In the genomic region with DNA sequence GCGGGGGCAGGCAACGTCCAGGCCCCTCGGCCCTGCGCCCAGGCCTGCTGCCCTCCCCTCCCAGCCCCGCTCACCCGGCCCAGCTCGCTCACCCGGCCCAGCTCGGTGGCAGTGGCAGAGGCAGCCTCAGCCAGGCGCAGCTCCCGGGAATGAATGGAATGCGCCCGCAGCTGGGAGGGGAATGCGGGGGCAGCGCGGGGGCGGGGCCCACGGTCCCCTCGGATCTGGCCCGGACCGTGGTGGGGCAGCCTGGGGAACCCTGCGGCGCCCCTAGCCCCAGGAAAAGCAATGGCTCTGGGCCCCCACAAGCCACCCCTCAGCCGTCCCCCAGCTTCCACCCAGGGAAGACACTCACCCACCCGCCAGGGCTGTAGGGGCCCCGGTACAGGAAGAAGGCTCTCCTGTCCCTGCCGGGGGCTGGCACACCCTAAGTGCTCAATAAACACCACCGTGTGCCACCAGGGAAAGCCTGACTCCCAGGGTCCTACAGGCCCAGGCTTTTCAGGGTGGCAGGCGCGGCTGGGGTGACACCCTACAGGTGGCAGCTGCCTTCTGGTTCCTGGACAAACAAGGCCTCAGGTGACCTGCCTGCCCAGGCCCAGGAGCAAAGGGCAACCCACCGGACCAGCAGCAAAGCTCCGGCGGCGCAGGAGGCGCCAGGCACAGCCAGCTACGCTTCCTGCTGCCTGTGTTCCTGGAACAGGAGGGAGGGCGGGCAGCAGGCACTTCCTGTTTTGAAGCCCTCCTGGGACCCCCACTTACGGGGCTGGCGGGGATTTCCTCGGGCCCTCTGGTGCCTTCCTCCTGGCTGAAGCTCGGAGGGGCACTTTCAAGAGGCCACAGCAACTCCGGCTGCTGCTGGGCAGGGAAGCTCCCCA, we compare ENCODE assay signal across 9 cellular contexts. TPM values are rescaled to one million over a fixed set of nuclear protein-coding genes. Genes with fewer than 3 reads are reported as not detected.
DNase-seq lines count a peak whose midpoint lies in the region; TF ChIP-seq lines count a peak whose summit lies in the region.
"Had no signal": no experiment of that assay in that cellular context is flagged by ENCODE, and none has a peak within 500 bp of the region (broad histone marks: within the 10 kb centered on the region; RNA-seq: fewer than 3 reads in every experiment).

No MANE protein-coding gene starts in this region.

- peaks cover 100% of the 10 kb centered on the region for H4K20me1 ChIP-seq in smooth muscle cell (ENCODE audit: low read depth)

- H3K4me2 ChIP-seq in smooth muscle cell = peak overlapping the region; percentile 84

- no peaks in the 10 kb centered on the region for H3K27me3 ChIP-seq in ascending aorta
- no peaks in the 10 kb centered on the region for H3K27me3 ChIP-seq in iPS-18a (ENCODE audit: control insufficient read depth, insufficient read depth, low read length)
- H3K27me3 ChIP-seq in smooth muscle cell (ENCODE audit: low read depth) = no peaks in the 10 kb centered on the region

- intact Hi-C loops in ascending aorta (cut with DNase I) = loop anchor here (1.0 kb wide), 2 partner anchors 12 to 34 kb away; partner anchors contain the start of gene DENND6B

- H3K4me1 ChIP-seq in ascending aorta = peaks cover 9 to 38% of the 10 kb centered on the region in 2 donors
- peaks cover 18% of the 10 kb centered on the region for H3K4me1 ChIP-seq in iPS-18a (ENCODE audit: control insufficient read depth, low read depth, low read length)
- peaks cover 21% of the 10 kb centered on the region for H3K4me1 ChIP-seq in smooth muscle cell (ENCODE audit: low read depth)

- TF ChIP-seq CTCF in ascending aorta (IDR thresholded peaks at IDR 0.05) = no peak
- no peak for TF ChIP-seq CTCF in smooth muscle cell (IDR thresholded peaks at IDR 0.05; ENCODE audit: borderline replicate concordance, insufficient read depth, poor library complexity, severe bottlenecking)

- H3K79me2 ChIP-seq in smooth muscle cell (ENCODE audit: low read depth) = peaks cover 98% of the 10 kb centered on the region

- H3K9ac ChIP-seq in iPS-18a (ENCODE audit: low read length) (peak overlapping the region; percentile 39), smooth muscle cell (ENCODE audit: low read depth) (peak overlapping the region; percentile 45)

- H3K4me3 ChIP-seq in ascending aorta = peak overlapping the region; percentile 45 to 57
- peak overlapping the region; percentile 45 for H3K4me3 ChIP-seq in iPS-18a (ENCODE audit: low read length)
- H3K4me3 ChIP-seq in smooth muscle cell = peak overlapping the region; percentile 29

- no peaks in the 10 kb centered on the region for H3K9me3 ChIP-seq in ascending aorta
- no peaks in the 10 kb centered on the region for H3K9me3 ChIP-seq in iPS-18a (ENCODE audit: control insufficient read depth, low read depth, low read length)
- no peaks in the 10 kb centered on the region for H3K9me3 ChIP-seq in smooth muscle cell (replicated peaks; ENCODE audit: low read depth)

- WGBS in smooth muscle cell (ENCODE audit: low lambda C conversion rate) = 36% methylated on average over 20 of the region's 42 CpGs

- H3K36me3 ChIP-seq in ascending aorta (peaks cover 17 to 28% of the 10 kb centered on the region in 2 donors), iPS-18a (ENCODE audit: control insufficient read depth, low read depth, low read length) (no peaks in the 10 kb centered on the region), smooth muscle cell (ENCODE audit: low read depth) (no peaks in the 10 kb centered on the region)

- H3K27ac ChIP-seq in ascending aorta (peak overlapping the region; percentile 77 to 97), iPS-18a (ENCODE audit: low read length) (no peak overlapping the region), smooth muscle cell (ENCODE audit: low read depth) (peak overlapping the region; percentile 90)
- H3K27ac ChIP-seq: 22Rv1 had no signal

- H2AFZ ChIP-seq in smooth muscle cell (ENCODE audit: low read depth) = no peak overlapping the region

- DNase-seq in DMS153 (lab: John Stamatoyannopoulos, UW) = peak; percentile 49
- DNase-seq in DMS153 treated with DMSO at 0.1 percent for 48 hours (lab: John Stamatoyannopoulos, UW; ENCODE audit: unreplicated experiment) = no peak
- no peak for DNase-seq in ascending aorta (ENCODE audit: low spot score in 2 of 2)
- peak; percentile 53 for DNase-seq in smooth muscle cell (lab: John Stamatoyannopoulos, UW; ENCODE audit: unreplicated experiment)
- DNase-seq in HPDE6-E6E7 (ENCODE audit: extremely low spot score) = no peak
- no peak for DNase-seq in DMS 273 treated with DMSO at 0.1 percent for 48 hours (lab: John Stamatoyannopoulos, UW)
- DNase-seq in NCI-H187 treated with DMSO at 0.1 percent for 48 hours (lab: John Stamatoyannopoulos, UW) = no peak

- H3F3A ChIP-seq in smooth muscle cell (ENCODE audit: low read depth) = peaks cover 10% of the 10 kb centered on the region

RNA-seq across cellular contexts. Expression of gene PLXNB2, which starts 13.8 kb away (rescaled TPM):
- total RNA-seq in ascending aorta = 287 TPM
- total RNA-seq in smooth muscle cell = 183 and 195 TPM in 2 replicates
- polyA plus RNA-seq in smooth muscle cell = 210 and 249 TPM in 2 replicates

RNA-seq across cellular contexts. Expression of gene MAPK11, which starts 23.5 kb away (rescaled TPM):
- total RNA-seq in ascending aorta = 117 TPM
- 2.8 and 4.2 TPM in 2 replicates for total RNA-seq in smooth muscle cell
- 0.65 and 1.4 TPM in 2 replicates for polyA plus RNA-seq in smooth muscle cell

RNA-seq across cellular contexts. Expression of gene MAPK12, which starts 32.2 kb away (rescaled TPM):
- 29.4 TPM for total RNA-seq in ascending aorta
- 9.5 and 14.9 TPM in 2 replicates for total RNA-seq in smooth muscle cell
- 26.2 and 27.8 TPM in 2 replicates for polyA plus RNA-seq in smooth muscle cell

RNA-seq across cellular contexts. Expression of gene DENND6B, which starts 33.1 kb away (rescaled TPM):
- 1.4 TPM for total RNA-seq in ascending aorta
- total RNA-seq in smooth muscle cell = 2.4 and 3.1 TPM in 2 replicates
- polyA plus RNA-seq in smooth muscle cell = 7.8 and 10.1 TPM in 2 replicates

RNA-seq across cellular contexts. Expression of gene HDAC10, which starts 42.6 kb away (rescaled TPM):
- total RNA-seq in ascending aorta (73.2 TPM), smooth muscle cell (5.1 and 9.5 TPM in 2 replicates)
- polyA plus RNA-seq in smooth muscle cell = 12.8 and 15.7 TPM in 2 replicates

Comparison
In these comparisons a context has a peak if more than half of its experiments do, and no peak if none do; other contexts are left out.
1. DNase-seq: peak in DMS153 (single experiment) and smooth muscle cell (single experiment); none in DMS153 treated with DMSO at 0.1 percent for 48 hours (single experiment), ascending aorta (0 of 2), HPDE6-E6E7 (single experiment), DMS 273 treated with DMSO at 0.1 percent for 48 hours (single experiment) and NCI-H187 treated with DMSO at 0.1 percent for 48 hours (single experiment).
2. RNA of gene MAPK11, which starts 23.5 kb away (total RNA-seq): 117 TPM in ascending aorta (single experiment); 2.8 to 4.2 TPM in smooth muscle cell; every median in the first group is over 10 times any median in the second.
3. Peak in every context shown above with its lines, with median percentiles within 50 percentile points of each other: H3K4me3 ChIP-seq.